In the genomic region with DNA sequence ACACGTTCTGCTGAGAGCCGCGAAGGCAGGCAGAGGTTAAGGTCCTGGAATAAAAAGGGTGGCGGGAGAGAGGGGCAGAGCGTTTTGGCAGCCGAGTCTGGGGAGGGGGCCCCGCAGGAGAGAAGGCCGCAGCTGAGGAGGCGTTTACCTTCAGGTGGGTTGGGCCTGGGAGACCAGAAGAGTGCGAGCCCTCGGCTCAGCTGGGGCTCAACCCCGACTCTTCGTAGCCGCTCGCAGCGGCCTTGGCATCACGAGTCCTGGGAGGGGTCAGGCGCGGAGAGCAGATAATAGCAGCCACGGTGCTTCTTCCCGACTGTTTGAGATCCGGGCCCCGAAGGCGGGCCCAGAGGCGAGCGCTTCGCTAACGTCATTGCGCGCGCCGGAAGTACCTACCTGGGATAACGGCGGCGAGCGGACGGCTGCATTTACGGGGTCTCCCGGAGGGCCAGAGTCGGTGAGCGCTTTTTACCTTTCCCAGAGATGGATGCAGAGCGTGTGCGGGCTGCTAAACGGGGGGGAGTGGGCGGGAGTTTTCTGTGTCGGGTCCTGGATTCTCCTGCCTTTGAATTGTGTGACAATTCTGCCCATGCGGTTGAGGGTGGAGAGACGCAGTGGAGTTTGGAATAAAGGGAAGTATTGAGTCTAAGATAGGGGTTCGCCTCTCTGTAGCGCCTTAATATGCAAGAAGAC, we compare ENCODE assay signal across 8 cellular contexts. TPM values are rescaled to one million over a fixed set of nuclear protein-coding genes. Genes with fewer than 3 reads are reported as not detected.
DNase-seq lines count a peak whose midpoint lies in the region; ATAC-seq and TF ChIP-seq lines count a peak whose summit lies in the region.

Gene PPHLN1 (plus strand): TSS at position 392 of the 690 bp plus-strand sequence. CDS start 9,736 bp downstream, outside the sequence.
A gene with protein sequence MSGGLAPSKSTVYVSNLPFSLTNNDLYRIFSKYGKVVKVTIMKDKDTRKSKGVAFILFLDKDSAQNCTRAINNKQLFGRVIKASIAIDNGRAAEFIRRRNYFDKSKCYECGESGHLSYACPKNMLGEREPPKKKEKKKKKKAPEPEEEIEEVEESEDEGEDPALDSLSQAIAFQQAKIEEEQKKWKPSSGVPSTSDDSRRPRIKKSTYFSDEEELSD (minus strand): TSS at position 319 of the 690 bp plus-strand sequence. CDS start 1,992 bp downstream, outside the sequence.

- H3K4me1 ChIP-seq in colonic mucosa: peaks cover 7% of the 10 kb centered on the region

- no peaks in the 10 kb centered on the region for H3K27me3 ChIP-seq in colonic mucosa

- H3K27ac ChIP-seq in colonic mucosa: peak within 1 kb of the TSS; percentile 54

- H3K9me3 ChIP-seq in colonic mucosa: no peaks in the 10 kb centered on the region

- no peak for TF ChIP-seq CTCF in colonic mucosa (IDR thresholded peaks at IDR 0.05)

- H3K9ac ChIP-seq in colonic mucosa (ENCODE audit: low read depth in 2 of 2, low read length in 2 of 2): peak within 1 kb of the TSS; percentile 56 to 89

- intact Hi-C loops in colonic mucosa (cut with DNase I): no loop called here

- H3K36me3 ChIP-seq in colonic mucosa: no peaks in the 10 kb centered on the region

- DNase-seq in Ammon's horn (ENCODE audit: low spot score) (peak; percentile 78), NCI-H510A treated with DMSO at 0.1 percent for 48 hours (lab: John Stamatoyannopoulos, UW) (peak; percentile 89), colonic mucosa (peak; percentile 88), left kidney (ENCODE audit: low read depth, low spot score) (peak; percentile 95)
- peak; percentile 86 for DNase-seq in activated CD4-positive, alpha-beta T cell treated with anti-CD3 and anti-CD28 coated beads for 48 hours
- DNase-seq in stimulated activated CD4-positive, alpha-beta T cell treated with anti-CD3 and anti-CD28 coated beads, Interleukin-2, amount 100 ng/mL, for 24 hours: peak; percentile 79 to 84

- ATAC-seq in GM19043 (IDR thresholded peaks at IDR 0.05; ENCODE audit: low read depth, unreplicated experiment) (peak; percentile 94), HG03354 (IDR thresholded peaks at IDR 0.05; ENCODE audit: poor library complexity, severe bottlenecking, unreplicated experiment) (peak; percentile 94)

- H3K4me3 ChIP-seq in colonic mucosa: peak within 1 kb of the TSS; percentile 51

RNA-seq across cellular contexts. Expression of gene PPHLN1, which starts in this region (rescaled TPM):
- 10 to 100 TPM; 36.8 to 39.7 TPM for total RNA-seq in colonic mucosa

RNA-seq across cellular contexts. Expression of the second gene that starts in this region (rescaled TPM):
- 10 to 100 TPM; 31.2 to 35.5 TPM for total RNA-seq in colonic mucosa

Comparison
In these comparisons a context has a peak if more than half of its experiments do, and no peak if none do; other contexts are left out.
1. Peak in every context shown above with its lines: DNase-seq, ATAC-seq, H3K4me3 ChIP-seq and H3K27ac ChIP-seq.